ENCODE assay signal across 8 cellular contexts in genomic region chr19:12828494-12828893, GRCh38. TPM values are rescaled to one million over a fixed set of nuclear protein-coding genes. Genes with fewer than 3 reads are reported as not detected.
DNase-seq lines count a peak whose midpoint lies in the region; ATAC-seq and TF ChIP-seq lines count a peak whose summit lies in the region.

No MANE protein-coding gene starts in this region.

- H3K9ac ChIP-seq in H9 (ENCODE audit: extremely low read depth, insufficient read length, low read length) (no peak overlapping the region), smooth muscle cell (ENCODE audit: low read depth) (no peak overlapping the region)

- H3K27me3 ChIP-seq in A673 (replicated peaks; ENCODE audit: insufficient read depth, low read depth, low read length, poor library complexity) (no peaks in the 10 kb centered on the region), H9 (ENCODE audit: insufficient read depth, low read length) (no peaks in the 10 kb centered on the region), smooth muscle cell (ENCODE audit: low read depth) (peaks cover 6% of the 10 kb centered on the region)

- H3K4me3 Mint-ChIP-seq in H9 (peak overlapping the region; percentile 43 to 72; a peak in 4 of 5 replicates), endothelial cell (ENCODE audit: unreplicated experiment) (no peak overlapping the region)

- H3K23me2 ChIP-seq in H9 (ENCODE audit: insufficient read length, low read depth, low read length, poor library complexity, severe bottlenecking) = peaks cover 10% of the 10 kb centered on the region

- H3K18ac ChIP-seq in H9 (ENCODE audit: insufficient read length, low read depth, low read length) = no peak overlapping the region

- WGBS in H9 (ENCODE audit: extremely low coverage, insufficient read length, low lambda C conversion rate) = no CpG with 5 or more reads among the region's 23 CpGs
- 23% methylated on average over 23 of the region's 23 CpGs for WGBS in smooth muscle cell (ENCODE audit: low lambda C conversion rate)

- H2BK5ac ChIP-seq in H9 (ENCODE audit: insufficient read length, low read length) = no peak overlapping the region

- no peak overlapping the region for H3K4me3 ChIP-seq in A673 (ENCODE audit: low read depth, low read length, poor library complexity, severe bottlenecking)
- no peak overlapping the region for H3K4me3 ChIP-seq in smooth muscle cell

- H3K4me1 ChIP-seq in A673 (ENCODE audit: insufficient read depth, low read length, poor library complexity, severe bottlenecking) = peaks cover 8% of the 10 kb centered on the region
- H3K4me1 ChIP-seq in H9 (ENCODE audit: insufficient read depth, low read length) = peaks cover 2% of the 10 kb centered on the region; the same call in 1 of the 2 replicates
- no peaks in the 10 kb centered on the region for H3K4me1 ChIP-seq in smooth muscle cell (ENCODE audit: low read depth)

- H4K20me1 ChIP-seq in H9 (ENCODE audit: control insufficient read depth, insufficient read depth, insufficient read length) (no peaks in the 10 kb centered on the region), smooth muscle cell (ENCODE audit: low read depth) (peaks cover 3% of the 10 kb centered on the region)

- no peak for TF ChIP-seq CTCF in A673 (conservative IDR thresholded peaks at IDR 0.05; ENCODE audit: low read depth, low read length)
- TF ChIP-seq CTCF in H9 (conservative IDR thresholded peaks at IDR 0.05) = no peak
- TF ChIP-seq CTCF in endothelial cell (IDR thresholded peaks at IDR 0.05; ENCODE audit: unreplicated experiment) = no peak
- no peak for TF ChIP-seq CTCF in smooth muscle cell (IDR thresholded peaks at IDR 0.05; ENCODE audit: borderline replicate concordance, insufficient read depth, poor library complexity, severe bottlenecking)

- H3K36me3 ChIP-seq in A673 (ENCODE audit: insufficient read depth, low read length, poor library complexity, severe bottlenecking) = no peaks in the 10 kb centered on the region
- H3K36me3 ChIP-seq in smooth muscle cell (ENCODE audit: low read depth) = no peaks in the 10 kb centered on the region

- H3K9me3 Mint-ChIP-seq in H9 (no peaks in the 10 kb centered on the region), endothelial cell (ENCODE audit: unreplicated experiment) (no peaks in the 10 kb centered on the region)

- peaks cover 23% of the 10 kb centered on the region for H3K27me3 Mint-ChIP-seq in H9 (ENCODE audit: low read depth)
- H3K27me3 Mint-ChIP-seq in endothelial cell (ENCODE audit: unreplicated experiment) = peaks cover 20% of the 10 kb centered on the region

- H3K79me2 ChIP-seq in H9 (ENCODE audit: insufficient read depth, low read length) (no peaks in the 10 kb centered on the region), smooth muscle cell (ENCODE audit: low read depth) (no peaks in the 10 kb centered on the region)

- H3K4ac ChIP-seq in H9 (ENCODE audit: low read depth, low read length) = no peak overlapping the region

- H3K9me3 ChIP-seq in A673 (ENCODE audit: low read depth, low read length, poor library complexity, severe bottlenecking) (no peaks in the 10 kb centered on the region), H9 (ENCODE audit: control insufficient read depth, low read depth, low read length) (no peaks in the 10 kb centered on the region), smooth muscle cell (replicated peaks; ENCODE audit: low read depth) (no peaks in the 10 kb centered on the region)

- intact Hi-C loops in A673 (cut with micrococcal nuclease; ENCODE audit: unreplicated experiment) = no loop called here

- H2BK20ac ChIP-seq in H9 (ENCODE audit: low read depth, low read length, poor library complexity, severe bottlenecking) = no peak overlapping the region

- H3T11ph ChIP-seq in H9 (ENCODE audit: low read length) = no peak overlapping the region

- H2AFZ ChIP-seq in H9 (ENCODE audit: low read length) = no peak overlapping the region
- no peak overlapping the region for H2AFZ ChIP-seq in smooth muscle cell (ENCODE audit: low read depth)

- no peak overlapping the region for H4K91ac ChIP-seq in H9 (ENCODE audit: insufficient read length, low read depth, low read length)

- no peak for ATAC-seq in GM21786 (IDR thresholded peaks at IDR 0.05; ENCODE audit: unreplicated experiment)
- no peak for ATAC-seq in HG03354 (IDR thresholded peaks at IDR 0.05; ENCODE audit: poor library complexity, severe bottlenecking, unreplicated experiment)
- no peak for ATAC-seq in GM18907 (IDR thresholded peaks at IDR 0.05; ENCODE audit: unreplicated experiment)

- POLR2A ChIA-PET in A673 (lab: Charles Lee; ENCODE audit: low non-redundant PET) = interaction anchor here (0.7 kb wide), 1 partner anchor 254 kb away, joined by 3 read pairs; no protein-coding TSS in a partner anchor

- no peak overlapping the region; the same call in 1 of the 2 replicates for H3K14ac ChIP-seq in H9 (ENCODE audit: insufficient read depth, low read length)

- no peak overlapping the region for H2BK12ac ChIP-seq in H9 (ENCODE audit: insufficient read length, low read depth, low read length)

- H3K23ac ChIP-seq in H9 (ENCODE audit: insufficient read length, low read depth, low read length) = no peak overlapping the region

- no peak overlapping the region for H2AK5ac ChIP-seq in H9 (ENCODE audit: insufficient read length, low read length)

- CTCF ChIA-PET in A673 (lab: Charles Lee) = no interaction called here

- no peak overlapping the region for H2BK120ac ChIP-seq in H9 (ENCODE audit: low read depth, low read length, poor library complexity, severe bottlenecking)

- H3K27ac ChIP-seq in A673 (ENCODE audit: low read depth, low read length, poor library complexity, severe bottlenecking) (no peak overlapping the region), H9 (ENCODE audit: insufficient read length, low read depth, low read length) (no peak overlapping the region), smooth muscle cell (ENCODE audit: low read depth) (no peak overlapping the region)

- no peak overlapping the region for H4K5ac ChIP-seq in H9 (ENCODE audit: insufficient read length, low read depth, low read length)

- no peak overlapping the region for H2BK15ac ChIP-seq in H9 (ENCODE audit: low read depth, low read length)

- peak overlapping the region; percentile 75 for H3K4me2 ChIP-seq in H9 (ENCODE audit: insufficient read depth, insufficient read length, low read length)
- H3K4me2 ChIP-seq in smooth muscle cell = no peak overlapping the region

- H4K8ac ChIP-seq in H9 (replicated peaks; ENCODE audit: insufficient read length, low read depth, low read length) = no peak overlapping the region

- H3K79me1 ChIP-seq in H9 (ENCODE audit: insufficient read depth, low read depth, low read length, poor library complexity, severe bottlenecking) = no peaks in the 10 kb centered on the region

- peaks cover 0 to 2% (median 0%) of the 10 kb centered on the region in 3 experiments; a peak in 3 of 7 replicates for H3K36me3 Mint-ChIP-seq in H9 (ENCODE audit: insufficient read depth in 1 of 3, low read depth in 3 of 3)
- peaks cover 9% of the 10 kb centered on the region for H3K36me3 Mint-ChIP-seq in endothelial cell (ENCODE audit: low read depth, unreplicated experiment)

- DNase-seq in A673 (ENCODE audit: low spot score) (peak; percentile 76), H9 (peak; percentile 89), NCI-H82 treated with DMSO at 0.1 percent for 48 hours (lab: John Stamatoyannopoulos, UW; ENCODE audit: unreplicated experiment) (peak; percentile 67), endothelial cell (ENCODE audit: low spot score) (peak; percentile 41), smooth muscle cell (lab: John Stamatoyannopoulos, UW; ENCODE audit: unreplicated experiment) (no peak)

- no TSS peak for BruUV-seq in A673 (replicated peaks; lab: Mats Ljungman, UMichigan)

- no peaks in the 10 kb centered on the region for H3F3A ChIP-seq in smooth muscle cell (ENCODE audit: low read depth)

- H3K27ac Mint-ChIP-seq in H9 = no peak overlapping the region
- no peak overlapping the region for H3K27ac Mint-ChIP-seq in endothelial cell (ENCODE audit: unreplicated experiment)

- H3K4me1 Mint-ChIP-seq in H9 (peaks cover 22 to 35% of the 10 kb centered on the region in 2 experiments), endothelial cell (ENCODE audit: unreplicated experiment) (peaks cover 7% of the 10 kb centered on the region)

- H3K56ac ChIP-seq in H9 (ENCODE audit: insufficient read length, low read depth, low read length) = no peak overlapping the region

RNA-seq across cellular contexts. Expression of gene RTBDN, which starts 5.9 kb away (rescaled TPM):
- total RNA-seq in A673 (2021) (1.4 TPM in 1 of 2 replicates, not detected in the other), H9 (2021) (5.6 and 6.4 TPM in 2 replicates), endothelial cell (ENCODE audit: unreplicated experiment) (not detected), smooth muscle cell (4.6 TPM in 1 of 2 replicates, not detected in the other)
- 1.7 TPM in 1 of 2 replicates, not detected in the other for polyA plus RNA-seq in smooth muscle cell

RNA-seq across cellular contexts. Expression of gene MAST1, which starts 9.8 kb away (rescaled TPM):
- 22.2 and 26.7 TPM in 2 replicates for total RNA-seq in A673 (2021)
- 11.8 and 15.1 TPM in 2 replicates for total RNA-seq in H9 (2021)
- 4.1 TPM for total RNA-seq in endothelial cell (ENCODE audit: unreplicated experiment)
- 0.99 and 3.2 TPM in 2 replicates for total RNA-seq in smooth muscle cell
- 2.0 and 2.7 TPM in 2 replicates for polyA plus RNA-seq in smooth muscle cell

RNA-seq across cellular contexts. Expression of gene RNASEH2A, which starts 22.1 kb away (rescaled TPM):
- total RNA-seq in A673 (2021) = 97.7 and 99.7 TPM in 2 replicates
- total RNA-seq in H9 (2021) = 79.5 and 86.0 TPM in 2 replicates
- 26.9 TPM for total RNA-seq in endothelial cell (ENCODE audit: unreplicated experiment)
- 8.7 and 15.7 TPM in 2 replicates for total RNA-seq in smooth muscle cell
- polyA plus RNA-seq in smooth muscle cell = 34.8 and 34.9 TPM in 2 replicates

RNA-seq across cellular contexts. Expression of gene THSD8, which starts 26.6 kb away (rescaled TPM):
- total RNA-seq in A673 (2021) (45.2 and 53.4 TPM in 2 replicates), H9 (2021) (45.8 and 48.1 TPM in 2 replicates), endothelial cell (ENCODE audit: unreplicated experiment) (14.2 TPM), smooth muscle cell (not detected in 2 replicates)
- polyA plus RNA-seq in smooth muscle cell = 8.0 and 10.1 TPM in 2 replicates

RNA-seq across cellular contexts. Expression of gene PRDX2, which starts 26.9 kb away (rescaled TPM):
- 406 and 429 TPM in 2 replicates for total RNA-seq in A673 (2021)
- 468 and 485 TPM in 2 replicates for total RNA-seq in H9 (2021)
- 215 TPM for total RNA-seq in endothelial cell (ENCODE audit: unreplicated experiment)
- 351 and 400 TPM in 2 replicates for total RNA-seq in smooth muscle cell
- polyA plus RNA-seq in smooth muscle cell = 371 and 391 TPM in 2 replicates
